In genomic region chr14:76755610-76756390, GRCh38 we compare ENCODE assay signal across 23 cellular contexts.
"Had no signal": no experiment of that assay in that cellular context is flagged by ENCODE, and none has a peak within 500 bp of the region (broad histone marks: within the 10 kb centered on the region; RNA-seq: fewer than 3 reads in every experiment).

No MANE protein-coding gene starts in this region.

- ATAC-seq: left lung, T-cell had no signal

- H3K36me3 ChIP-seq: adrenal gland, ascending aorta, esophagus muscularis mucosa, left lung, tibial artery had no signal

- H3K27ac Mint-ChIP-seq: activated naive CD8-positive, alpha-beta T cell; activated T-cell treated with anti-CD3 and anti-CD28 coated beads, Interleukin-2, amount 50 U/mL, for 24 hours; activated T-helper 2 cell treated with anti-CD3 and anti-CD28 coated beads, Interferon-gamma antibody, Interleukin-2, Interleukin-4, amounts not matched to agents 10 μg/mL and 5 μg/mL and 100 μg/mL, durations not matched to agents 14 hours and 24 hours and 36 hours; stimulated activated naive CD8-positive, alpha-beta T cell treated with anti-CD3 and anti-CD28 coated beads, Interleukin-15, Interleukin-2, amounts not matched to agents 100 ng/mL and 50 ng/mL, for 24 hours; T-cell; T-helper 2 cell treated with Interferon-gamma antibody and Interleukin-4, amounts not matched to agents 5 μg/mL and 100 μg/mL, for 36 hours had no signal

- H3K27ac ChIP-seq: adrenal gland, ascending aorta, esophagus muscularis mucosa, left lung, tibial artery, VCaP had no signal

- H3K27me3 ChIP-seq: adrenal gland, ascending aorta, esophagus muscularis mucosa, tibial artery had no signal

- H3K9me3 ChIP-seq: adrenal gland, ascending aorta, esophagus muscularis mucosa, left lung, tibial artery had no signal

- DNase-seq: activated CD4-positive, alpha-beta T cell treated with anti-CD3 and anti-CD28 coated beads, Interleukin-2, amount 50 U/mL, for 4 hours; activated CD4-positive, CD25-positive, alpha-beta regulatory T cell treated with anti-CD3 and anti-CD28 coated beads, Interleukin-2, amount 50 U/mL, for 72 hours; activated CD8-positive, alpha-beta memory T cell treated with anti-CD3 and anti-CD28 coated beads for 24 hours; activated CD8-positive, alpha-beta memory T cell treated with anti-CD3 and anti-CD28 coated beads, Interleukin-2, amount 50 U/mL, for 4 hours; activated naive CD4-positive, alpha-beta T cell; activated T-cell treated with anti-CD3 and anti-CD28 coated beads, Interleukin-2, amount 50 U/mL, for 24 hours; central memory CD4-positive, alpha-beta T cell; hippocampal formation; kidney glomerular epithelial cell; left lung; occipital lobe; stimulated activated CD4-positive, alpha-beta T cell treated with anti-CD3 and anti-CD28 coated beads, Interleukin-4, amount 100 ng/mL, for 4 hours; substantia nigra; T-cell had no signal

- H3K36me3 Mint-ChIP-seq: activated naive CD8-positive, alpha-beta T cell; T-cell had no signal

- H3K4me3 Mint-ChIP-seq: activated naive CD8-positive, alpha-beta T cell; activated T-cell treated with anti-CD3 and anti-CD28 coated beads, Interleukin-2, amount 50 U/mL, for 24 hours; stimulated activated naive CD8-positive, alpha-beta T cell treated with anti-CD3 and anti-CD28 coated beads, Interleukin-15, Interleukin-2, amounts not matched to agents 100 ng/mL and 50 ng/mL, for 24 hours; T-cell; T-helper 2 cell treated with Interferon-gamma antibody and Interleukin-4, amounts not matched to agents 5 μg/mL and 100 μg/mL, for 36 hours had no signal

- H3K9me3 Mint-ChIP-seq: activated T-cell treated with anti-CD3 and anti-CD28 coated beads, Interleukin-2, amount 50 U/mL, for 24 hours; activated T-helper 2 cell treated with anti-CD3 and anti-CD28 coated beads, Interferon-gamma antibody, Interleukin-2, Interleukin-4, amounts not matched to agents 10 μg/mL and 5 μg/mL and 100 μg/mL, durations not matched to agents 14 hours and 24 hours and 36 hours; stimulated activated naive CD8-positive, alpha-beta T cell treated with anti-CD3 and anti-CD28 coated beads, Interleukin-15, Interleukin-2, amounts not matched to agents 100 ng/mL and 50 ng/mL, for 24 hours; T-cell; T-helper 2 cell treated with Interferon-gamma antibody and Interleukin-4, amounts not matched to agents 5 μg/mL and 100 μg/mL, for 36 hours had no signal

- H3K4me3 ChIP-seq: adrenal gland, ascending aorta, esophagus muscularis mucosa, left lung, tibial artery had no signal
